ENCODE assay signal across 9 cellular contexts in the genomic region with DNA sequence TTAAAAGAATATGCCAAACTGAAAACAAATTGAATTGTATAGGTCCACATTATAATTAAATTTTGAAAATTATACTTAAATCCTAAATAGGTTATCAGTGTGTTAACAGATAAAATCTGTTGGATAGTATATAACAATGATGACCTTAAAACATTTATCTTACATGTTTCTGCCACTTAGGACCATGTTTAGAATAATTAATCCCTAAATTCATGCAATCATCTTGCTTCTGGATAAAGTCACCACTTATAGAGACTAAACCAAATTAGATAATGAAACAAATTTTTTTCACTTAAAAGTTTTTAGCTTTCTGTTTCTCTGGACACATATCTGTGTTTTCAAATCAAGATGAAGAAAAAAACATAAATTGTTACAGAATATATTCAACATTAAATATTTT.
"Had no signal": no experiment of that assay in that cellular context is flagged by ENCODE, and none has a peak within 500 bp of the region (broad histone marks: within the 10 kb centered on the region; RNA-seq: fewer than 3 reads in every experiment).

No MANE protein-coding gene starts in this region.

- H2AFZ ChIP-seq: GM23248 had no signal

- H3K9ac ChIP-seq: GM23248 had no signal

- FAIRE-seq: HepG2 had no signal

- H3K27ac ChIP-seq: GM23248, HL-60 had no signal

- H3K4me3 ChIP-seq: GM23248, HAP-1 had no signal

- H3K9me3 ChIP-seq: HAP-1 had no signal

- DNase-seq: GM23248, GOT3, H7, HFFc6, KG1 had no signal

- ATAC-seq: HCT116, HepG2 had no signal

- H3K4me1 ChIP-seq: HAP-1 had no signal

- H3K36me3 ChIP-seq: HAP-1 had no signal
